ENCODE assay signal across 8 cellular contexts in genomic region chr22:38870312-38870741, GRCh38. TPM values are rescaled to one million over a fixed set of nuclear protein-coding genes. Genes with fewer than 3 reads are reported as not detected.
A peak's percentile ranks its signal among the peaks of the same experiment; 100 is the strongest.
DNase-seq lines count a peak whose midpoint lies in the region; ATAC-seq and TF ChIP-seq lines count a peak whose summit lies in the region.

No MANE protein-coding gene starts in this region.

- peak; percentile 99 for TF ChIP-seq CTCF in OCI-LY7 (conservative IDR thresholded peaks at IDR 0.05; ENCODE audit: low read length)

- H3K27ac ChIP-seq in OCI-LY7 (ENCODE audit: low read depth, low read length, poor library complexity, severe bottlenecking): peak overlapping the region; percentile 78

- H3K9me3 ChIP-seq in OCI-LY7 (ENCODE audit: low read length): no peaks in the 10 kb centered on the region

- no peak for ATAC-seq in HG02610 (IDR thresholded peaks at IDR 0.05; ENCODE audit: unreplicated experiment)

- POLR2A ChIA-PET in OCI-LY7 (lab: Charles Lee): interaction anchor here (1.2 to 1.3 kb wide), 2 partner anchors 29 to 30 kb away, joined by 3 to 4 read pairs; no protein-coding TSS in a partner anchor

- H3K4me2 ChIP-seq in OCI-LY7 (ENCODE audit: low read length): peak overlapping the region; percentile 92

- peaks cover 22% of the 10 kb centered on the region for H3K79me2 ChIP-seq in OCI-LY7 (ENCODE audit: insufficient read depth, low read depth, low read length)

- peaks cover 9% of the 10 kb centered on the region for H4K20me1 ChIP-seq in OCI-LY7 (ENCODE audit: insufficient read depth, low read length)

- peak overlapping the region; percentile 82 for H3K4me3 ChIP-seq in OCI-LY7 (ENCODE audit: low read depth, low read length, poor library complexity, severe bottlenecking)

- CTCF ChIA-PET in OCI-LY7 (lab: Charles Lee; ENCODE audit: unreplicated experiment): interaction anchor here (0.7 to 0.9 kb wide), 2 partner anchors 133 to 301 kb away, joined by 3 read pairs; no protein-coding TSS in a partner anchor

- H2AFZ ChIP-seq in OCI-LY7 (ENCODE audit: low read length): no peak overlapping the region

- peaks cover 48% of the 10 kb centered on the region for H3K36me3 ChIP-seq in OCI-LY7 (ENCODE audit: insufficient read depth, low read length)

- peaks cover 41% of the 10 kb centered on the region for H3K4me1 ChIP-seq in OCI-LY7 (ENCODE audit: insufficient read depth, low read length, poor library complexity, severe bottlenecking)

- intact Hi-C loops in OCI-LY7 (cut with micrococcal nuclease; ENCODE audit: unreplicated experiment): loop anchor here (1.0 to 5.0 kb wide), 4 partner anchors 102 to 447 kb away; partner anchors contain the start of gene RPL3

- DNase-seq in DMS53 treated with DMSO at 0.1 percent for 48 hours (lab: John Stamatoyannopoulos, UW; ENCODE audit: unreplicated experiment) (peak; percentile 38), HuH-7 (ENCODE audit: low spot score) (peak; percentile 88), OCI-LY7 (ENCODE audit: low spot score) (peak; percentile 89), epidermal melanocyte (ENCODE audit: insufficient read length, low spot score) (peak; percentile 78), middle frontal gyrus (ENCODE audit: extremely low spot score, low spot score) (peak; percentile 61)
- peak; percentile 92 for DNase-seq in activated CD8-positive, alpha-beta memory T cell treated with anti-CD3 and anti-CD28 coated beads, Interleukin-2, amount 50 U/mL, for 48 hours
- DNase-seq in stimulated activated CD8-positive, alpha-beta memory T cell treated with anti-CD3 and anti-CD28 coated beads, Interleukin-15, amount 100 ng/mL, for 24 hours (ENCODE audit: low read depth): peak; percentile 62

- no TSS peak for BruUV-seq in OCI-LY7 (replicated peaks; lab: Mats Ljungman, UMichigan)

- H3K9me2 ChIP-seq in OCI-LY7 (ENCODE audit: insufficient read depth, low read length): no peaks in the 10 kb centered on the region

RNA-seq across cellular contexts. Expression of gene CBX6, which starts 1.7 kb away (rescaled TPM):
- total RNA-seq in OCI-LY7 (2014; rRNA removed; shearing (Covaris generic)): 41.9 and 45.2 TPM in 2 replicates
- 62.2 and 67.2 TPM in 2 replicates for total RNA-seq in OCI-LY7 (2022)

RNA-seq across cellular contexts. Expression of gene NPTXR, which starts 26.5 kb away (rescaled TPM):
- total RNA-seq in OCI-LY7 (2014; rRNA removed; shearing (Covaris generic)): not detected in 2 replicates
- 0.08 and 0.11 TPM in 2 replicates for total RNA-seq in OCI-LY7 (2022)

Comparison
In these comparisons a context has a peak if more than half of its experiments do, and no peak if none do; other contexts are left out.
1. DNase-seq: peak in every context shown above with its lines; median percentile 92 in activated CD8-positive, alpha-beta memory T cell treated with anti-CD3 and anti-CD28 coated beads, Interleukin-2, amount 50 U/mL, for 48 hours; 89 in OCI-LY7; 88 in HuH-7; 78 in epidermal melanocyte; 62 in stimulated activated CD8-positive, alpha-beta memory T cell treated with anti-CD3 and anti-CD28 coated beads, Interleukin-15, amount 100 ng/mL, for 24 hours; 61 in middle frontal gyrus; 38 in DMS53 treated with DMSO at 0.1 percent for 48 hours.